ENCODE assay signal across 1 cellular context in the genomic region with DNA sequence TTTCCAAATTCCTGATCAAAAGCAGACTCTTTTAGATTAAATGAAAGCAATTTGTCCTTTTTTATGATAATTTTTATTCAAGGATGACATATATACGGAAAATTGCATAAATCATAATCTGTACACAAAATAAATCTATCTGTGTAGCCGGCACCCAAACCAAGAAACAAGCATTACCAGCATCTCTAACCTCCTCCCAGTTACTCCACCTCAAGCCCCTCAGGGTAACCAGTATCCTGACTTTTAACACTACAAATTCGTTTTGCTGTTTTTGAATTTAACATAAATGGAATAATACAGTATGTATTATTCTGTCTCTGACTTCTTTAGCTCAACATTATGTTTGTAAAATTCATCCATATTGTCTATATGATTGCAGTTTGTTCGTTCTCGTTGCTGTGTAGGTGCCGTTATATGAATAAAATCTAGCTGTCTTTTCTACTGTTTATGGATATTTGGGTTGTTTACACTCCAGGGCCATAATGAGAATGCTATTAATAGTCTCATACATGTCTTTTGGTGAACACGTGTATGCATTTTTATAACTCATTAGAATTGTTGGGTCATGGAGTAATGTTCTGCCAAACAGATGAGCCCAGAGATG.
A peak's percentile ranks its signal among the peaks of the same experiment; 100 is the strongest.
TF ChIP-seq lines count a peak whose summit lies in the region.

No MANE protein-coding gene starts in this region.

TF ChIP-seq in K562, 482 proteins besides CTCF, POLR2A, EP300 and RAD21:
- TF ChIP-seq BMI1 (IDR thresholded peaks at IDR 0.05; ENCODE audit: low read length), result 0 out of 2 replicates have a peak, but pooled peaks have one; percentile 61
- peak; percentile 94 for TF ChIP-seq CBX8 (IDR thresholded peaks at IDR 0.05; ENCODE audit: borderline replicate concordance, extremely low read depth, low read depth, low read length, poor library complexity, severe bottlenecking)
- peak; percentile 9 for TF ChIP-seq ZFP36 (IDR thresholded peaks at IDR 0.05; ENCODE audit: low read depth, low read length, partially characterized antibody)
- TF ChIP-seq ZNF707 (CRISPR knock-in tag; conservative IDR thresholded peaks at IDR 0.05), result no peak
